ENCODE assay signal across 28 cellular contexts in the genomic region with DNA sequence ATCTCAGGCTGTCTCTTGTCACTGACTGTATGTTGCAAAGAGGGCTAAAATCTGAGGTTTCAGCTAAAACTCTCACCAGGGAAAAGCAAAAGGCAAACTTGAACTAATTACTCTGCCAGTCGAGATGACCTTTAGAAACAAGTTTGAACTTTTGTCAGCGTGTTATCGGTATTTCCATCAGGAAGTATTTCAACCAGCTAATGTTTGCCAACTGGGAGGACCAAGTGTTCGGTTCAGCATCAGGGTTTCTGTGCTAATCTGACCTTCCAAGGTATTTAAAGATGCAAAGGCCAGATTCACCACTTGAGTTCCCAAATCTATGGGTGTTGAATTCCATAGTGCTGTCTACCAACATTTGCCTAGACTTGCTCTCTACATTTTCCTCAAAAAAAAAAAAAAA.
"Had no signal": no experiment of that assay in that cellular context is flagged by ENCODE, and none has a peak within 500 bp of the region (broad histone marks: within the 10 kb centered on the region; RNA-seq: fewer than 3 reads in every experiment).

No MANE protein-coding gene starts in this region.

- H3K4me3 Mint-ChIP-seq: memory B cell; mesothelial cell of epicardium; naive thymus-derived CD4-positive, alpha-beta T cell; neural crest cell; stimulated activated naive CD8-positive, alpha-beta T cell treated with anti-CD3 and anti-CD28 coated beads, Interleukin-15, amount 100 ng/mL, for 72 hours had no signal

- DNase-seq: dermis blood vessel endothelial cell; effector memory CD4-positive, alpha-beta T cell; foreskin keratinocyte; heart left ventricle; hippocampal formation; naive thymus-derived CD4-positive, alpha-beta T cell; pancreas; right lobe of liver; stimulated activated CD4-positive, alpha-beta T cell treated with anti-CD3 and anti-CD28 coated beads, Interleukin-12 subunit alpha, Interleukin-12 subunit beta, amount 100 ng/mL, for 4 hours; stimulated activated CD4-positive, alpha-beta T cell treated with anti-CD3 and anti-CD28 coated beads, Interleukin-1b, Interleukin-23, amount 100 ng/mL, for 48 hours; stimulated activated CD4-positive, alpha-beta T cell treated with anti-CD3 and anti-CD28 coated beads, Interleukin-4, amount 100 ng/mL, for 1 hour; stimulated activated CD8-positive, alpha-beta memory T cell treated with anti-CD3 and anti-CD28 coated beads, Interleukin-4, amount 100 ng/mL, for 48 hours; stimulated activated naive CD4-positive, alpha-beta T cell; stimulated activated naive CD8-positive, alpha-beta T cell treated with anti-CD3 and anti-CD28 coated beads, Interleukin-15, amount 100 ng/mL, for 72 hours; thyroid gland; trophoblast cell had no signal

- H3K36me3 Mint-ChIP-seq: memory B cell; mesothelial cell of epicardium; naive thymus-derived CD4-positive, alpha-beta T cell had no signal

- H3K4me1 ChIP-seq: foreskin keratinocyte, pancreas, right lobe of liver, vagina had no signal

- H3K27ac ChIP-seq: esophagus muscularis mucosa, foreskin keratinocyte, gastroesophageal sphincter, heart left ventricle, neutrophil, pancreas, right lobe of liver, vagina had no signal

- H3K9me3 Mint-ChIP-seq: stimulated activated naive CD8-positive, alpha-beta T cell treated with anti-CD3 and anti-CD28 coated beads, Interleukin-15, amount 100 ng/mL, for 72 hours had no signal

- H3K4me1 Mint-ChIP-seq: memory B cell; naive thymus-derived CD4-positive, alpha-beta T cell; neural crest cell; stimulated activated naive CD8-positive, alpha-beta T cell treated with anti-CD3 and anti-CD28 coated beads, Interleukin-15, amount 100 ng/mL, for 72 hours had no signal

- H3K27me3 ChIP-seq: esophagus muscularis mucosa, foreskin keratinocyte, gastroesophageal sphincter, pancreas, thyroid gland, vagina had no signal

- H3K36me3 ChIP-seq: esophagus muscularis mucosa, gastroesophageal sphincter, heart left ventricle, neutrophil, pancreas, right lobe of liver, thyroid gland, vagina had no signal

- ATAC-seq: foreskin keratinocyte; gastroesophageal sphincter; heart left ventricle; left lobe of liver; naive thymus-derived CD4-positive, alpha-beta T cell had no signal

- H3K9me3 ChIP-seq: esophagus muscularis mucosa, gastroesophageal sphincter, heart left ventricle, neutrophil, pancreas, right lobe of liver, thyroid gland, vagina had no signal

- H3K4me3 ChIP-seq: coronary artery, esophagus muscularis mucosa, gastroesophageal sphincter, heart left ventricle, lung, pancreas, right lobe of liver, smooth muscle cell, thyroid gland, vagina had no signal

- H3K27ac Mint-ChIP-seq: memory B cell; mesothelial cell of epicardium; naive thymus-derived CD4-positive, alpha-beta T cell; progenitor cell of endocrine pancreas; stimulated activated naive CD8-positive, alpha-beta T cell treated with anti-CD3 and anti-CD28 coated beads, Interleukin-15, amount 100 ng/mL, for 72 hours had no signal
